25 cellular contexts compared by ENCODE assay signal in genomic region chr21:22993144-22993543, GRCh38.
"Had no signal": no experiment of that assay in that cellular context is flagged by ENCODE, and none has a peak within 500 bp of the region (broad histone marks: within the 10 kb centered on the region; RNA-seq: fewer than 3 reads in every experiment).

No MANE protein-coding gene starts in this region.

- H3K4me1 ChIP-seq: left lung, lower lobe of right lung, pancreas, prostate gland, sigmoid colon, spleen, suprapubic skin, tibial artery, upper lobe of right lung, uterus had no signal

- FAIRE-seq: islet of Langerhans, kidney, pancreas, small intestine had no signal

- H3K27ac ChIP-seq: left lung, lower lobe of right lung, pancreas, prostate gland, sigmoid colon, spleen, suprapubic skin, thoracic aorta, tibial artery, upper lobe of right lung, uterus had no signal

- H3K4me3 ChIP-seq: left lung, lower lobe of right lung, pancreas, prostate gland, sigmoid colon, spleen, suprapubic skin, thoracic aorta, tibial artery, upper lobe of right lung, uterus had no signal

- H3K36me3 ChIP-seq: left lung, lower lobe of right lung, pancreas, prostate gland, sigmoid colon, spleen, suprapubic skin, thoracic aorta, tibial artery, upper lobe of right lung, uterus had no signal

- DNase-seq: immature natural killer cell; left colon; left lung; lower lobe of right lung; mammary epithelial cell; mesenchymal stem cell; naive thymus-derived CD8-positive, alpha-beta T cell; nucleus accumbens; pancreas; retina; right cardiac atrium; sigmoid colon; small intestine; spleen; stimulated activated CD4-positive, alpha-beta T cell treated with anti-CD3 and anti-CD28 coated beads, Interleukin-4, amount 100 ng/mL, for 24 hours; stimulated activated naive CD4-positive, alpha-beta T cell; tibial artery; trophoblast cell; upper lobe of right lung; uterus had no signal

- H3K9me3 ChIP-seq: lower lobe of right lung, pancreas, prostate gland, suprapubic skin, thoracic aorta, tibial artery, upper lobe of right lung, uterus had no signal

- H3K27me3 ChIP-seq: left lung, pancreas, sigmoid colon, spleen, suprapubic skin, tibial artery, upper lobe of right lung, uterus had no signal
